In the genomic region with DNA sequence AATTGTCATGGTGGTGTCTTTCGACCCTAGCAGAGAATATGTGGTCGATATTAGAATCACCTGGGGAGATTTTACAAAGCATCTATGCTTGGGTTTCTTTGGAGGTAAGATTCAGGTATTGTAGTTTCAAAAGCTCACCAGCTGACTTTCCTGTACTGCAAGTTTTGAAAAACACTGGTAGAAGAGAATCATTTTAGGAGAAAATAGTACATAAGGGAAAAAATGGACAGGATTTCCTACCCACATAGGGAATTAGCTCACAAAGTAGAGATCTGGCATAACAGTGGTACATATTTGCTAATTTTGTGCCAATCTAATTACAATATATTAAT, we compare ENCODE assay signal across 8 cellular contexts. TPM values are rescaled to one million over a fixed set of nuclear protein-coding genes. Genes with fewer than 3 reads are reported as not detected.
DNase-seq lines count a peak whose midpoint lies in the region; ATAC-seq and TF ChIP-seq lines count a peak whose summit lies in the region.

No MANE protein-coding gene starts in this region.

- H3K27ac ChIP-seq in MM.1S (ENCODE audit: low read length), result peak overlapping the region; percentile 33; the same call in 1 of the 2 replicates
- no peak overlapping the region for H3K27ac ChIP-seq in ectodermal cell (ENCODE audit: insufficient read depth, low read depth, low read length, poor library complexity, severe bottlenecking)
- H3K27ac ChIP-seq in psoas muscle, result no peak overlapping the region
- H3K27ac ChIP-seq in gastrocnemius medialis, result peak overlapping the region in 1 of 4 donors; percentile 34

- H3K4me1 ChIP-seq in MM.1S (ENCODE audit: low read length) (peaks cover 14% of the 10 kb centered on the region; the same call in 1 of the 2 replicates), ectodermal cell (ENCODE audit: control insufficient read depth, insufficient read depth, low read length) (no peaks in the 10 kb centered on the region), psoas muscle (peaks cover 7% of the 10 kb centered on the region), gastrocnemius medialis (peaks cover 2 to 7% of the 10 kb centered on the region in 2 donors)

- H3K4me3 ChIP-seq in MM.1S (ENCODE audit: low read length) (peak overlapping the region; percentile 92), ectodermal cell (ENCODE audit: insufficient read depth, low read depth, low read length) (peak overlapping the region; percentile 91), psoas muscle (peak overlapping the region; percentile 70), gastrocnemius medialis (peak overlapping the region in 2 of 4 donors; percentile 49 to 59)

- H3K4me2 ChIP-seq in MM.1S (ENCODE audit: low read depth, low read length), result peak overlapping the region; percentile 67; the same call in 1 of the 2 replicates

- H3K9me2 ChIP-seq in MM.1S (replicated peaks; ENCODE audit: insufficient read depth, low read length), result no peaks in the 10 kb centered on the region

- WGBS in ectodermal cell, 2 experiments, result 9 to 15% methylated on average over 2 of the region's 2 CpGs
- WGBS in psoas muscle, 3 donors, result 3 to 22% (median 11%) methylated on average over 2 of the region's 2 CpGs

- peak; percentile 3 for ATAC-seq in GM18520 (IDR thresholded peaks at IDR 0.05; ENCODE audit: unreplicated experiment)
- no peak for ATAC-seq in psoas muscle
- no peak for ATAC-seq in gastrocnemius medialis
- no peak for ATAC-seq in HG03025 (IDR thresholded peaks at IDR 0.05; ENCODE audit: low FRiP score, unreplicated experiment)

- H3K9ac ChIP-seq in MM.1S (ENCODE audit: low read length), result no peak overlapping the region; the same call in 1 of the 2 replicates

- H3K27me3 ChIP-seq in MM.1S (replicated peaks; ENCODE audit: insufficient read depth, low read length) (no peaks in the 10 kb centered on the region), ectodermal cell (ENCODE audit: control insufficient read depth, insufficient read depth, low read length, poor library complexity, severe bottlenecking) (peaks cover 11% of the 10 kb centered on the region), psoas muscle (ENCODE audit: insufficient read depth in 3 of 3, low read length in 2 of 3) (no peaks in the 10 kb centered on the region), gastrocnemius medialis (no peaks in the 10 kb centered on the region)

- in situ Hi-C loops in gastrocnemius medialis (cut with MboI; ENCODE audit: low sequenced_read_pairs in 4 of 4), result no loop called here

- no peaks in the 10 kb centered on the region for H3K9me3 ChIP-seq in MM.1S (replicated peaks; ENCODE audit: insufficient read depth, low read length)
- no peaks in the 10 kb centered on the region for H3K9me3 ChIP-seq in ectodermal cell (ENCODE audit: control insufficient read depth, low read length)
- H3K9me3 ChIP-seq in psoas muscle, result no peaks in the 10 kb centered on the region
- H3K9me3 ChIP-seq in gastrocnemius medialis, result no peaks in the 10 kb centered on the region

- TF ChIP-seq CTCF in MM.1S (IDR thresholded peaks at IDR 0.05; ENCODE audit: low read length) (no peak), psoas muscle (IDR thresholded peaks at IDR 0.05) (no peak), gastrocnemius medialis (IDR thresholded peaks at IDR 0.05 in 4 of 5, conservative IDR thresholded peaks at IDR 0.05 in 1 of 5) (no peak)

- H2AFZ ChIP-seq in MM.1S (ENCODE audit: low read length), result peak overlapping the region; percentile 84

- H4K20me1 ChIP-seq in MM.1S (ENCODE audit: insufficient read depth, low read length), result no peaks in the 10 kb centered on the region

- no peaks in the 10 kb centered on the region for H3K36me3 ChIP-seq in MM.1S (replicated peaks; ENCODE audit: insufficient read depth, low read length)
- H3K36me3 ChIP-seq in ectodermal cell (ENCODE audit: control insufficient read depth, insufficient read depth, low read length), result no peaks in the 10 kb centered on the region
- H3K36me3 ChIP-seq in psoas muscle (ENCODE audit: insufficient read depth in 1 of 2, low read depth in 1 of 2), result no peaks in the 10 kb centered on the region
- no peaks in the 10 kb centered on the region for H3K36me3 ChIP-seq in gastrocnemius medialis

- H3K79me2 ChIP-seq in MM.1S (ENCODE audit: low read length), result no peaks in the 10 kb centered on the region

- TF ChIP-seq POLR2A in gastrocnemius medialis (IDR thresholded peaks at IDR 0.05), result no peak

- H3F3A ChIP-seq in MM.1S (ENCODE audit: insufficient read depth, low read length), result peaks cover 15% of the 10 kb centered on the region

- DNase-seq in MM.1S (no peak), psoas muscle (no peak), gastrocnemius medialis (no peak), NCI-H2171 treated with DMSO at 0.1 percent for 48 hours (lab: John Stamatoyannopoulos, UW) (no peak)
- DNase-seq in stimulated activated CD4-positive, alpha-beta T cell treated with anti-CD3 and anti-CD28 coated beads, Interleukin-2, amount 100 ng/mL, for 24 hours, result no peak

- intact Hi-C loops in psoas muscle (cut with DNase I), result loop anchor here (2.0 to 10.0 kb wide), 2 partner anchors 15 to 225 kb away; no protein-coding TSS in a partner anchor
- intact Hi-C loops in gastrocnemius medialis (cut with DNase I; ENCODE audit: low total_unique reads), result loop anchor here (2.0 to 10.0 kb wide), 2 partner anchors 49 to 395 kb away; no protein-coding TSS in a partner anchor

RNA-seq across cellular contexts. Expression of a gene that starts 27.4 kb away (rescaled TPM):
- polyA plus RNA-seq in ectodermal cell (2013, experiment 1 of 4), result 17.3 TPM
- 18.4 TPM for polyA plus RNA-seq in ectodermal cell (2013, experiment 2 of 4)
- polyA plus RNA-seq in ectodermal cell (2013, experiment 3 of 4), result 15.8 TPM
- polyA plus RNA-seq in ectodermal cell (2013, experiment 4 of 4), result 17.1 TPM
- total RNA-seq in psoas muscle (10 to 100 TPM in 1 of 4 donors, 1 to 10 TPM in 3; 6.2 to 11.8 (median 9.6) TPM), gastrocnemius medialis (10 to 100 TPM in 1 of 4 donors, 1 to 10 TPM in 3; 7.1 to 13.2 (median 9.5) TPM)
- polyA plus RNA-seq in psoas muscle, result 10 to 100 TPM; 10.3 to 18.4 (median 13.6) TPM

RNA-seq across cellular contexts. Expression of a gene that starts 31.2 kb away (rescaled TPM):
- 76.9 TPM for polyA plus RNA-seq in ectodermal cell (2013, experiment 1 of 4)
- 71.1 TPM for polyA plus RNA-seq in ectodermal cell (2013, experiment 2 of 4)
- polyA plus RNA-seq in ectodermal cell (2013, experiment 3 of 4), result 73.8 TPM
- polyA plus RNA-seq in ectodermal cell (2013, experiment 4 of 4), result 79.7 TPM
- total RNA-seq in psoas muscle, result 10 to 100 TPM; 18.5 to 38.4 (median 27.8) TPM
- polyA plus RNA-seq in psoas muscle, result 10 to 100 TPM; 15.5 to 63.9 (median 43.9) TPM
- total RNA-seq in gastrocnemius medialis, result 10 to 100 TPM; 20.1 to 58.7 (median 28.4) TPM
